Comparison of ENCODE assay signal across 17 cellular contexts in the genomic region with DNA sequence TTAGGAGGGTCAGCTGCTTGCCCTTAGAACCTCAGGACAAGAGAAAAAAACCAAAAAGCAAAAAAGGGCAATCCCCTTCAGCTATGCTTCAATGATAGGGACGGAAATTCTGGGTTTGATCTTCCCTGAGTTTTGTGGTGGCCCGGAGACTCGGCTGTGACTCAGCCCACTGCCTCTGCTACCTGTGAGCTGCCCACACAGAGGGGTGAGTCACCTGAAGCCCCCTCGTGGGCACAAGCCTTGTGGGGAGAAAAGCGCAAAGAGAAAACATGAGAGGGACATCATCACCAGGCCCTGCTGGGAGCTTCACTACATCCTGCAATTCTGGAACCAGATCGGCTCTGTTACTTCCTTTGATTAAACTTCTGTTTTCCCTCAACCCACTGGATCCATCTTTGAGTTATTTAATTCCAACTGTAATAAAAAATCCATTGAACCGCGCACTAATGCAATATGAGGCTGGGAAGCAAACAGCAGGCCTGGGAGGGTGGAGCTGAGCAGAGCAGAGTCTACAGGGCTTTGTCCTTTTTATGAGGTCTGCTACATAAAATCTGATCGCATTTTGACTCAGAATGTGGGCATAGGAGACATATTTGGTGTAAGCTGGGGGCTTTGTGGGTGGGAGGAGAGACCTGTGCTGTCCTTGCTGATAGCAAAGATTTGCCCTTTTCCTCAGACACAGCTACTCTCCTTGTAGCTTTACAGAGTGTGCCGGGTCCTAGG. TPM values are rescaled to one million over a fixed set of nuclear protein-coding genes. Genes with fewer than 3 reads are reported as not detected.
"Had no signal": no experiment of that assay in that cellular context is flagged by ENCODE, and none has a peak within 500 bp of the region (broad histone marks: within the 10 kb centered on the region; RNA-seq: fewer than 3 reads in every experiment).

No MANE protein-coding gene starts in this region.

- H3K36me3 Mint-ChIP-seq: activated CD8-positive, alpha-beta memory T cell treated with anti-CD3 and anti-CD28 coated beads, Interleukin-2, amount 10 ng/mL, durations not matched to agents 7 days and 5 days; natural killer cell treated with Interleukin-12 subunit alpha and Interleukin-12 subunit beta and Interleukin-15 and Interleukin-18, amount 100 ng/mL, for 72 hours had no signal

- DNase-seq: activated CD4-positive, CD25-positive, alpha-beta regulatory T cell; activated CD8-positive, alpha-beta memory T cell treated with anti-CD3 and anti-CD28 coated beads, Interleukin-2, amount 10 ng/mL, durations not matched to agents 7 days and 5 days; activated naive CD4-positive, alpha-beta T cell; adrenal gland; caudate nucleus; colonic mucosa; effector CD4-positive, alpha-beta T cell; foreskin keratinocyte; heart left ventricle; left lung; sigmoid colon; stimulated activated CD4-positive, alpha-beta T cell treated with anti-CD3 and anti-CD28 coated beads, Interleukin-2, amount 100 ng/mL, for 24 hours; T-helper 17 cell; transverse colon had no signal

- H3K9me3 ChIP-seq: adrenal gland, colonic mucosa, left lung, sigmoid colon, transverse colon had no signal

- H3K9me3 Mint-ChIP-seq: natural killer cell treated with Interleukin-12 subunit alpha and Interleukin-12 subunit beta and Interleukin-15 and Interleukin-18, amount 100 ng/mL, for 72 hours had no signal

- H3K4me3 Mint-ChIP-seq: activated CD8-positive, alpha-beta memory T cell treated with anti-CD3 and anti-CD28 coated beads, Interleukin-2, amount 10 ng/mL, durations not matched to agents 7 days and 5 days; natural killer cell treated with Interleukin-12 subunit alpha and Interleukin-12 subunit beta and Interleukin-15 and Interleukin-18, amount 100 ng/mL, for 72 hours; T-helper 17 cell had no signal

- ATAC-seq: activated CD8-positive, alpha-beta memory T cell treated with anti-CD3 and anti-CD28 coated beads, Interleukin-2, amount 10 ng/mL, durations not matched to agents 7 days and 5 days; foreskin keratinocyte; left lung; T-helper 17 cell had no signal

- H3K27ac Mint-ChIP-seq: activated CD8-positive, alpha-beta memory T cell treated with anti-CD3 and anti-CD28 coated beads, Interleukin-2, amount 10 ng/mL, durations not matched to agents 7 days and 5 days; natural killer cell treated with Interleukin-12 subunit alpha and Interleukin-12 subunit beta and Interleukin-15 and Interleukin-18, amount 100 ng/mL, for 72 hours; T-helper 17 cell had no signal

- H3K36me3 ChIP-seq: adrenal gland, colonic mucosa, heart left ventricle, left lung, sigmoid colon, transverse colon had no signal

- H3K27ac ChIP-seq: adrenal gland, colonic mucosa, foreskin keratinocyte, heart left ventricle, left lung, sigmoid colon, transverse colon had no signal

- H3K4me3 ChIP-seq: adrenal gland, colonic mucosa, heart left ventricle, left lung, sigmoid colon, transverse colon had no signal

- H3K4me1 ChIP-seq: adrenal gland, colonic mucosa, foreskin keratinocyte, heart left ventricle, left lung, sigmoid colon had no signal

RNA-seq across cellular contexts. Expression of a gene that starts 58.7 kb away (rescaled TPM):
- total RNA-seq: activated CD8-positive, alpha-beta memory T cell treated with anti-CD3 and anti-CD28 coated beads, Interleukin-2, amount 10 ng/mL, durations not matched to agents 7 days and 5 days; endothelial cell of umbilical vein; foreskin keratinocyte; natural killer cell treated with Interleukin-12 subunit alpha and Interleukin-12 subunit beta and Interleukin-15 and Interleukin-18, amount 100 ng/mL, for 72 hours; pulmonary artery endothelial cell; T-helper 17 cell had no signal
